Comparison of ENCODE assay signal across 29 cellular contexts in the genomic region with DNA sequence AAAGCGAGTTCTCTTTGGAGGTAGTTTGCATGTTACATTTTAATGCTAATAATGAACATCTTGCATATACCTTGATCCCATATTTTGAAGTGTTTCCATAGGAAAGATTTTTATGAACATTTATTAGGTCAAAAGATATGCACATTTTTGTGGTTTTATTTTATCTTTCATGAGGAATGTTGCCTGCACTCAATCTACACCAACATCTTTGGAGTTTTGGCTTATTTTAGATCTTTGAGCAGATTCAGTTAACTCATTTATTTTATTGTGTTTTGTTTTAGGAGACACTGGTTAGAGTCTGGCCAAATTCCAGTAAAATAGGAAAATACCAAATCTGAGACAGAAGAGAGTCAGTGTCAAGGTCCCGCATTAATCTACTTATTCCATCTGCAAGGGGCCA.
DNase-seq lines count a peak whose midpoint lies in the region; ATAC-seq and TF ChIP-seq lines count a peak whose summit lies in the region.
"Had no signal": no experiment of that assay in that cellular context is flagged by ENCODE, and none has a peak within 500 bp of the region (broad histone marks: within the 10 kb centered on the region; RNA-seq: fewer than 3 reads in every experiment).

No MANE protein-coding gene starts in this region.

- no peaks in the 10 kb centered on the region for H3K9me3 ChIP-seq in SK-N-SH
- H3K9me3 ChIP-seq: A549; BE2C; BLaER1; BLaER1 treated with 17β-estradiol and CSF1 and Interleukin-3, amounts not matched to agents 10 nM and 100 nM; Caco-2 had no signal

- DNase-seq in SK-N-SH, result no peak
- no peak for DNase-seq in posterior cingulate gyrus
- DNase-seq: 8988T; ACHN; AML-193; BE2C; C1 segment of cervical spinal cord; Caco-2; Calu3; CD4-positive, alpha-beta memory T cell; CD4-positive, alpha-beta T cell; CD4-positive, CD25-positive, alpha-beta regulatory T cell; CD8-positive, alpha-beta memory T cell; CD8-positive, alpha-beta T cell; COR-L47; DMS 273 treated with DMSO at 0.1 percent for 48 hours; DMS153; DMS53; DMS79; DMS79 treated with DMSO at 0.1 percent for 48 hours; DND-41; EL had no signal

- no peaks in the 10 kb centered on the region for H3K79me2 ChIP-seq in SK-N-SH (ENCODE audit: insufficient read depth)

- no peak for TF ChIP-seq CTCF in SK-N-SH (IDR thresholded peaks at IDR 0.05)

- no peaks in the 10 kb centered on the region for H3K27me3 ChIP-seq in SK-N-SH (ENCODE audit: insufficient read depth)
- H3K27me3 ChIP-seq: BE2C; BLaER1; BLaER1 treated with 17β-estradiol and CSF1 and Interleukin-3, amounts not matched to agents 10 nM and 100 nM had no signal

- no peak overlapping the region for H3K9ac ChIP-seq in SK-N-SH
- H3K9ac ChIP-seq: BLaER1; BLaER1 treated with 17β-estradiol and CSF1 and Interleukin-3, amounts not matched to agents 10 nM and 100 nM had no signal

- POLR2A ChIA-PET in SK-N-SH (lab: Yijun Ruan, JAX), result no interaction called here

- H3K36me3 ChIP-seq in SK-N-SH (replicated peaks in 1 of 2; ENCODE audit: control insufficient read depth in 1 of 2, insufficient read depth in 2 of 2, low read length in 1 of 2), result no peaks in the 10 kb centered on the region
- H3K36me3 ChIP-seq: BE2C; BLaER1; BLaER1 treated with 17β-estradiol and CSF1 and Interleukin-3, amounts not matched to agents 10 nM and 100 nM had no signal

- no peak overlapping the region for H2AFZ ChIP-seq in SK-N-SH (ENCODE audit: low read depth)

- WGBS in SK-N-SH (ENCODE audit: low lambda C conversion rate), result 51% methylated on average over 2 of the region's 2 CpGs

- no peak for TF ChIP-seq RAD21 in SK-N-SH (IDR thresholded peaks at IDR 0.05; ENCODE audit: low read length)

- CTCF ChIA-PET in SK-N-SH (lab: Yijun Ruan, JAX), result interaction anchor here (1.0 kb wide), 1 partner anchor 19 kb away, joined by 3 read pairs; no protein-coding TSS in a partner anchor

- H3K4me3 ChIP-seq in SK-N-SH (ENCODE audit: low read depth in 2 of 2, low read length in 1 of 2), result no peak overlapping the region
- H3K4me3 ChIP-seq: A549; BLaER1; BLaER1 treated with 17β-estradiol and CSF1 and Interleukin-3, amounts not matched to agents 10 nM and 100 nM had no signal

- H3F3A ChIP-seq in SK-N-SH (replicated peaks; ENCODE audit: insufficient read depth), result no peaks in the 10 kb centered on the region

- H3K4me2 ChIP-seq in SK-N-SH, result no peak overlapping the region
- H3K4me2 ChIP-seq: A549; BLaER1; BLaER1 treated with 17β-estradiol and CSF1 and Interleukin-3, amounts not matched to agents 10 nM and 100 nM had no signal

- no peaks in the 10 kb centered on the region for H3K9me2 ChIP-seq in SK-N-SH

- no peak for TF ChIP-seq EP300 in SK-N-SH (IDR thresholded peaks at IDR 0.05; ENCODE audit: borderline replicate concordance in 1 of 2, low read depth in 1 of 2, low read length in 1 of 2)

- H3K4me1 ChIP-seq in SK-N-SH (ENCODE audit: control insufficient read depth in 1 of 2, insufficient read depth in 2 of 2, low read depth in 1 of 2, low read length in 1 of 2), result no peaks in the 10 kb centered on the region
- H3K4me1 ChIP-seq: A549; BE2C; BLaER1; BLaER1 treated with 17β-estradiol and CSF1 and Interleukin-3, amounts not matched to agents 10 nM and 100 nM; Caco-2 had no signal

- no peaks in the 10 kb centered on the region for H4K20me1 ChIP-seq in SK-N-SH (ENCODE audit: insufficient read depth)
- H4K20me1 ChIP-seq: BLaER1; BLaER1 treated with 17β-estradiol and CSF1 and Interleukin-3, amounts not matched to agents 10 nM and 100 nM had no signal

- H3K27ac ChIP-seq in SK-N-SH (ENCODE audit: low read depth in 2 of 2, low read length in 1 of 2), result no peak overlapping the region
- H3K27ac ChIP-seq: 22Rv1; A549; BLaER1; BLaER1 treated with 17β-estradiol and CSF1 and Interleukin-3, amounts not matched to agents 10 nM and 100 nM; C4-2B had no signal

- intact Hi-C loops in posterior cingulate gyrus (cut with DNase I), result no loop called here

- ATAC-seq in SK-N-SH treated with all-trans-retinoic acid at 6 μM for 48 hours, result peak; percentile 77
- ATAC-seq in HG02571 (IDR thresholded peaks at IDR 0.05; ENCODE audit: unreplicated experiment), result no peak
- ATAC-seq: A549; CD8-positive, alpha-beta T cell had no signal

TF ChIP-seq in SK-N-SH, 30 proteins besides CTCF, POLR2A, EP300 and RAD21 (continues in another document):
- TF ChIP-seq NFIC (IDR thresholded peaks at IDR 0.05; ENCODE audit: borderline replicate concordance) (no peak), TEAD4 (IDR thresholded peaks at IDR 0.05; ENCODE audit: borderline replicate concordance, insufficient read depth) (no peak), IRF3 (IDR thresholded peaks at IDR 0.05; ENCODE audit: low read depth, low read length) (no peak), NRF1 (IDR thresholded peaks at IDR 0.05; ENCODE audit: low read depth, low read length) (no peak), RCOR1 (IDR thresholded peaks at IDR 0.05; ENCODE audit: low read length) (no peak), MXI1 (IDR thresholded peaks at IDR 0.05; ENCODE audit: low read depth, low read length) (no peak), ZBTB33 (IDR thresholded peaks at IDR 0.05; ENCODE audit: borderline replicate concordance, low read depth) (no peak), EZH2phosphoT487 (IDR thresholded peaks at IDR 0.05; ENCODE audit: borderline replicate concordance, low read depth) (no peak), POLR2AphosphoS5 (IDR thresholded peaks at IDR 0.05; ENCODE audit: low read depth, low read length) (no peak), SIN3A (IDR thresholded peaks at IDR 0.05; ENCODE audit: borderline replicate concordance, low read depth, low read length) (no peak), RXRA (IDR thresholded peaks at IDR 0.05; ENCODE audit: borderline replicate concordance, low read depth) (no peak)

TF ChIP-seq in SK-N-SH treated with all-trans-retinoic acid at 6 μM for 48 hours, 23 proteins besides CTCF, POLR2A, EP300 and RAD21:
- TF ChIP-seq ESRRG (CRISPR knock-in tag; IDR thresholded peaks at IDR 0.05), result no peak
- TF ChIP-seq ARNTL (CRISPR knock-in tag; IDR thresholded peaks at IDR 0.05; ENCODE audit: borderline replicate concordance, low read depth), result no peak
- TF ChIP-seq ISL1 (CRISPR knock-in tag; IDR thresholded peaks at IDR 0.05), result peak; percentile 75
